10 cellular contexts compared by ENCODE assay signal in genomic region chr6:118558811-118559217, GRCh38. TPM values are rescaled to one million over a fixed set of nuclear protein-coding genes. Genes with fewer than 3 reads are reported as not detected.
DNase-seq lines count a peak whose midpoint lies in the region; ATAC-seq lines count a peak whose summit lies in the region.
"Had no signal": no experiment of that assay in that cellular context is flagged by ENCODE, and none has a peak within 500 bp of the region (broad histone marks: within the 10 kb centered on the region; RNA-seq: fewer than 3 reads in every experiment).

No MANE protein-coding gene starts in this region.

- H3K36me3 Mint-ChIP-seq in activated naive CD8-positive, alpha-beta T cell treated with anti-CD3 and anti-CD28 coated beads for 36 hours = peaks cover 37% of the 10 kb centered on the region

- peaks cover 33% of the 10 kb centered on the region for H3K4me1 Mint-ChIP-seq in activated naive CD8-positive, alpha-beta T cell treated with anti-CD3 and anti-CD28 coated beads for 36 hours

- DNase-seq in activated gamma-delta T cell treated with Interleukin-2 at 50 U/mL for 16 hours (peak; percentile 16), activated gamma-delta T cell (lab: John Stamatoyannopoulos, UW) (no peak), NCI-H2107 treated with DMSO at 0.1 percent for 48 hours (lab: John Stamatoyannopoulos, UW; ENCODE audit: unreplicated experiment) (no peak), SHP77 (lab: John Stamatoyannopoulos, UW) (no peak)
- DNase-seq in activated naive CD8-positive, alpha-beta T cell treated with anti-CD3 and anti-CD28 coated beads for 36 hours = no peak
- no peak for DNase-seq in stimulated activated naive CD8-positive, alpha-beta T cell treated with anti-CD3 and anti-CD28 coated beads, Interleukin-15, Interleukin-2, amounts not matched to agents 100 U/mL and 50 U/mL, for 24 hours

- peak; percentile 76 for ATAC-seq in HG03139 (IDR thresholded peaks at IDR 0.05; ENCODE audit: unreplicated experiment)
- peak; percentile 86 for ATAC-seq in stimulated activated naive CD8-positive, alpha-beta T cell treated with anti-CD3 and anti-CD28 coated beads, Interleukin-15, Interleukin-2, amounts not matched to agents 100 U/mL and 50 U/mL, for 24 hours
- no peak for ATAC-seq in HG02588 (IDR thresholded peaks at IDR 0.05; ENCODE audit: unreplicated experiment)

- peak overlapping the region; percentile 85 for H3K27ac Mint-ChIP-seq in activated naive CD8-positive, alpha-beta T cell treated with anti-CD3 and anti-CD28 coated beads for 36 hours
- H3K27ac Mint-ChIP-seq: B cell had no signal

- no peaks in the 10 kb centered on the region for H3K9me3 Mint-ChIP-seq in activated naive CD8-positive, alpha-beta T cell treated with anti-CD3 and anti-CD28 coated beads for 36 hours

- no peaks in the 10 kb centered on the region for H3K27me3 Mint-ChIP-seq in activated naive CD8-positive, alpha-beta T cell treated with anti-CD3 and anti-CD28 coated beads for 36 hours
- H3K27me3 Mint-ChIP-seq: B cell had no signal

- H3K4me3 Mint-ChIP-seq in activated naive CD8-positive, alpha-beta T cell treated with anti-CD3 and anti-CD28 coated beads for 36 hours = peak overlapping the region; percentile 57
- H3K4me3 Mint-ChIP-seq: B cell had no signal

RNA-seq across cellular contexts. Expression of gene PLN, which starts 10.7 kb away (rescaled TPM):
- total RNA-seq in activated naive CD8-positive, alpha-beta T cell treated with anti-CD3 and anti-CD28 coated beads for 36 hours = not detected
- total RNA-seq: B cell, NCI-H460 had no signal
